16 cellular contexts compared by ENCODE assay signal in genomic region chr3:21049368-21050062, GRCh38.
A peak's percentile ranks its signal among the peaks of the same experiment; 100 is the strongest.
DNase-seq lines count a peak whose midpoint lies in the region; ATAC-seq, FAIRE-seq and TF ChIP-seq lines count a peak whose summit lies in the region.
"Had no signal": no experiment of that assay in that cellular context is flagged by ENCODE, and none has a peak within 500 bp of the region (broad histone marks: within the 10 kb centered on the region; RNA-seq: fewer than 3 reads in every experiment).

No MANE protein-coding gene starts in this region.

- no peak for DNase-seq in H54 (ENCODE audit: insufficient read length, low spot score)
- peak; percentile 88 for DNase-seq in NCI-H526 treated with DMSO at 0.1 percent for 48 hours (lab: John Stamatoyannopoulos, UW)
- peak; percentile 22 for DNase-seq in SK-N-DZ (ENCODE audit: low spot score)
- DNase-seq in retina = peak; percentile 58
- DNase-seq in activated effector memory CD4-positive, alpha-beta T cell treated with anti-CD3 and anti-CD28 coated beads, Interleukin-2, amount 50 U/mL, for 16 hours = no peak
- no peak for DNase-seq in NCI-H2171 treated with DMSO at 0.1 percent for 48 hours (lab: John Stamatoyannopoulos, UW)
- DNase-seq: Calu3; CD8-positive, alpha-beta T cell; DMS153; DMS79; GDM1; H9; KG1 had no signal

- ATAC-seq in GM21515 (IDR thresholded peaks at IDR 0.05; ENCODE audit: unreplicated experiment) = no peak
- ATAC-seq: CD8-positive, alpha-beta T cell; GM23338 had no signal

- peak; percentile 6 for FAIRE-seq in H54 (lab: Jason Lieb, UNC)
- FAIRE-seq: GM19239 had no signal

- TF ChIP-seq POLR2A in H54 (IDR thresholded peaks at IDR 0.05; ENCODE audit: low read depth, low read length) = no peak

Comparison
In these comparisons a context has a peak if more than half of its experiments do, and no peak if none do; other contexts are left out.
1. DNase-seq: peak in NCI-H526 treated with DMSO at 0.1 percent for 48 hours (single experiment), SK-N-DZ (single experiment) and retina (single experiment); none in H54 (single experiment), activated effector memory CD4-positive, alpha-beta T cell treated with anti-CD3 and anti-CD28 coated beads, Interleukin-2, amount 50 U/mL, for 16 hours (single experiment) and NCI-H2171 treated with DMSO at 0.1 percent for 48 hours (single experiment).